Comparison of ENCODE assay signal across 8 cellular contexts in the genomic region with DNA sequence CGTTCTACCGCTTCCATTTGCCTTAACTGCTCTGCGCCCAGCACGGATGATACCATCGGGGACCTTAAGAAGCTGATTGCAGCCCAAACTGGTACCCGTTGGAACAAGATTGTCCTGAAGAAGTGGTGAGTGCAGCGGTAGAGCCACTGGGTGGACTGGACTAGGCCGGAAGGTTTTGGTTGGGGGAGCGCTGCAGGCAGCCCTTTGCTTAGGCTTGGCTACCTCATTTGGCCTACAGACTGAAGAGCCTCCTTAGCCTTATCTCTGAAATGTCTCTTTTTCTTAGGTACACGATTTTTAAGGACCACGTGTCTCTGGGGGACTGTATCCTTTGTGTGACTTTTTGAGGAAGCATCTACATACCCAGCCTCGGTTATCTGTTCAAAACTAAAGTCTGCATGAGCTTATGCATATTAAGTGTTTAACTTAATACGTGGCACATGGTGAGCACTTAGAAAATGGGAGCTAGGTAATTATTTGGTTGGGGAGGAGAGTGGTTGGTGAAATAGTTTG. TPM values are rescaled to one million over a fixed set of nuclear protein-coding genes. Genes with fewer than 3 reads are reported as not detected.
DNase-seq lines count a peak whose midpoint lies in the region; ATAC-seq and TF ChIP-seq lines count a peak whose summit lies in the region.

No MANE protein-coding gene starts in this region.

- H3K79me2 ChIP-seq in OCI-LY1 (ENCODE audit: insufficient read depth, low read length) (peaks cover 26% of the 10 kb centered on the region), neural progenitor cell (ENCODE audit: low read depth) (peaks cover 51% of the 10 kb centered on the region)

- peak overlapping the region; percentile 90 for H3K27ac Mint-ChIP-seq in CD4-positive, alpha-beta T cell
- H3K27ac Mint-ChIP-seq in neural progenitor cell = peak overlapping the region; percentile 69

- intact Hi-C loops in CD4-positive, alpha-beta T cell (cut with DNase I, micrococcal nuclease) = no loop called here

- no peaks in the 10 kb centered on the region for H3K27me3 Mint-ChIP-seq in CD4-positive, alpha-beta T cell
- H3K27me3 Mint-ChIP-seq in neural progenitor cell (ENCODE audit: insufficient read depth, low read depth) = peaks cover 5% of the 10 kb centered on the region

- H3K36me3 ChIP-seq in OCI-LY1 (ENCODE audit: insufficient read depth, low read length) (peaks cover 15% of the 10 kb centered on the region), neural progenitor cell (no peaks in the 10 kb centered on the region)
- H3K36me3 ChIP-seq in effector memory CD4-positive, alpha-beta T cell (ENCODE audit: control insufficient read depth, insufficient read depth, low read length) = peaks cover 10% of the 10 kb centered on the region

- CTCF ChIA-PET in CD4-positive, alpha-beta T cell (lab: Charles Lee) = no interaction called here

- H4K20me1 ChIP-seq in OCI-LY1 (ENCODE audit: insufficient read depth, low read length) = no peaks in the 10 kb centered on the region
- H4K20me1 ChIP-seq in neural progenitor cell (ENCODE audit: low read depth) = peaks cover 18% of the 10 kb centered on the region

- H3K4me3 Mint-ChIP-seq in CD4-positive, alpha-beta T cell = peak overlapping the region; percentile 100
- H3K4me3 Mint-ChIP-seq in neural progenitor cell = peak overlapping the region; percentile 100

- H3K9ac ChIP-seq in OCI-LY1 (ENCODE audit: low read length) = peak overlapping the region; percentile 93
- peak overlapping the region; percentile 70 for H3K9ac ChIP-seq in neural progenitor cell

- peaks cover 33% of the 10 kb centered on the region for H3K4me1 Mint-ChIP-seq in CD4-positive, alpha-beta T cell (ENCODE audit: low read depth)
- peaks cover 18% of the 10 kb centered on the region for H3K4me1 Mint-ChIP-seq in neural progenitor cell

- DNase-seq in CD4-positive, alpha-beta T cell = no peak
- no peak for DNase-seq in effector memory CD4-positive, alpha-beta T cell
- DNase-seq in neural progenitor cell (ENCODE audit: low spot score) = no peak
- no peak for DNase-seq in NCI-H69 (lab: John Stamatoyannopoulos, UW)
- DNase-seq in stimulated activated CD4-positive, alpha-beta T cell treated with anti-CD3 and anti-CD28 coated beads, Interleukin-12 subunit alpha, Interleukin-12 subunit beta, amount 100 ng/mL, for 4 hours = no peak

- H3K4me1 ChIP-seq in OCI-LY1 (ENCODE audit: insufficient read depth, low read length, severe bottlenecking) = peaks cover 20% of the 10 kb centered on the region
- H3K4me1 ChIP-seq in effector memory CD4-positive, alpha-beta T cell (ENCODE audit: control insufficient read depth, insufficient read depth, low read length, poor library complexity, severe bottlenecking) = peaks cover 15% of the 10 kb centered on the region
- peaks cover 9% of the 10 kb centered on the region for H3K4me1 ChIP-seq in neural progenitor cell

- ATAC-seq in CD4-positive, alpha-beta T cell (ENCODE audit: poor library complexity) = no peak
- ATAC-seq in HG02840 (IDR thresholded peaks at IDR 0.05; ENCODE audit: low FRiP score, unreplicated experiment) (no peak), GM18517 (IDR thresholded peaks at IDR 0.05; ENCODE audit: unreplicated experiment) (no peak)

- no peak for TF ChIP-seq CTCF in CD4-positive, alpha-beta T cell (IDR thresholded peaks at IDR 0.05)
- no peak for TF ChIP-seq CTCF in OCI-LY1 (IDR thresholded peaks at IDR 0.05; ENCODE audit: low read length)
- no peak for TF ChIP-seq CTCF in neural progenitor cell (IDR thresholded peaks at IDR 0.05)

- no peaks in the 10 kb centered on the region for H3K9me3 ChIP-seq in CD4-positive, alpha-beta T cell (ENCODE audit: control insufficient read depth, low read length)
- no peaks in the 10 kb centered on the region for H3K9me3 ChIP-seq in OCI-LY1 (ENCODE audit: low read length)
- no peaks in the 10 kb centered on the region for H3K9me3 ChIP-seq in effector memory CD4-positive, alpha-beta T cell (ENCODE audit: control insufficient read depth, low read length)
- H3K9me3 ChIP-seq in neural progenitor cell (ENCODE audit: low read depth) = no peaks in the 10 kb centered on the region

- no peaks in the 10 kb centered on the region for H3K9me3 Mint-ChIP-seq in CD4-positive, alpha-beta T cell
- H3K9me3 Mint-ChIP-seq in neural progenitor cell = no peaks in the 10 kb centered on the region

- H3K4me2 ChIP-seq in OCI-LY1 (ENCODE audit: low read length) (peak overlapping the region; percentile 97), neural progenitor cell (peak overlapping the region; percentile 99)

- no peaks in the 10 kb centered on the region for H3K9me2 ChIP-seq in OCI-LY1 (ENCODE audit: low read depth, low read length)

- peaks cover 24% of the 10 kb centered on the region for H3K36me3 Mint-ChIP-seq in CD4-positive, alpha-beta T cell (ENCODE audit: low read depth)
- peaks cover 5% of the 10 kb centered on the region for H3K36me3 Mint-ChIP-seq in neural progenitor cell

- H3K4me3 ChIP-seq in OCI-LY1 (ENCODE audit: low read depth, low read length, poor library complexity, severe bottlenecking) (peak overlapping the region; percentile 98), neural progenitor cell (peak overlapping the region; percentile 67)
- H3K4me3 ChIP-seq in effector memory CD4-positive, alpha-beta T cell (ENCODE audit: insufficient read depth, low read depth, low read length, poor library complexity, severe bottlenecking) = peak overlapping the region; percentile 89

- H2AFZ ChIP-seq in OCI-LY1 (ENCODE audit: low read length) (no peak overlapping the region), neural progenitor cell (replicated peaks) (no peak overlapping the region)

- H3K27ac ChIP-seq in CD4-positive, alpha-beta T cell (ENCODE audit: low read depth, low read length) = no peak overlapping the region
- no peak overlapping the region for H3K27ac ChIP-seq in OCI-LY1 (ENCODE audit: low read depth, low read length, poor library complexity, severe bottlenecking)
- H3K27ac ChIP-seq in effector memory CD4-positive, alpha-beta T cell (ENCODE audit: insufficient read depth, low read length, poor library complexity, severe bottlenecking) = peak overlapping the region; percentile 78
- H3K27ac ChIP-seq in neural progenitor cell = no peak overlapping the region

- no peaks in the 10 kb centered on the region for H3K27me3 ChIP-seq in CD4-positive, alpha-beta T cell (ENCODE audit: control insufficient read depth, insufficient read depth, low read length)
- no peaks in the 10 kb centered on the region for H3K27me3 ChIP-seq in OCI-LY1 (ENCODE audit: insufficient read depth, low read length)
- no peaks in the 10 kb centered on the region for H3K27me3 ChIP-seq in effector memory CD4-positive, alpha-beta T cell (replicated peaks; ENCODE audit: control insufficient read depth, insufficient read depth, low read length, poor library complexity, severe bottlenecking)
- H3K27me3 ChIP-seq in neural progenitor cell = no peaks in the 10 kb centered on the region

- POLR2A ChIA-PET in CD4-positive, alpha-beta T cell (lab: Charles Lee) = interaction anchor here (1.0 to 2.8 kb wide), 3 partner anchors 10 to 60 kb away, joined by 4 to 23 read pairs (median 11); partner anchors contain the start of genes FBXL12 and ZNF846

- H3F3A ChIP-seq in OCI-LY1 (ENCODE audit: insufficient read depth, low read length) = no peaks in the 10 kb centered on the region
- H3F3A ChIP-seq in neural progenitor cell (ENCODE audit: low read depth) = peaks cover 13% of the 10 kb centered on the region

RNA-seq across cellular contexts. Expression of gene UBL5, which starts 0.9 kb away (rescaled TPM):
- total RNA-seq in CD4-positive, alpha-beta T cell = 100 to 1,000 TPM; 163 to 165 TPM
- total RNA-seq in neural progenitor cell (ENCODE audit: low replicate concordance) = 628 and 652 TPM in 2 replicates

RNA-seq across cellular contexts. Expression of gene PIN1, which starts 6.5 kb away (rescaled TPM):
- total RNA-seq in CD4-positive, alpha-beta T cell = 10 to 100 TPM; 33.2 to 35.3 TPM
- 43.4 and 141 TPM in 2 replicates for total RNA-seq in neural progenitor cell (ENCODE audit: low replicate concordance)

RNA-seq across cellular contexts. Expression of gene FBXL12, which starts 9.7 kb away (rescaled TPM):
- 10 to 100 TPM; 33.4 to 38.4 TPM for total RNA-seq in CD4-positive, alpha-beta T cell
- 9.9 and 27.3 TPM in 2 replicates for total RNA-seq in neural progenitor cell (ENCODE audit: low replicate concordance)
